In the genomic region with DNA sequence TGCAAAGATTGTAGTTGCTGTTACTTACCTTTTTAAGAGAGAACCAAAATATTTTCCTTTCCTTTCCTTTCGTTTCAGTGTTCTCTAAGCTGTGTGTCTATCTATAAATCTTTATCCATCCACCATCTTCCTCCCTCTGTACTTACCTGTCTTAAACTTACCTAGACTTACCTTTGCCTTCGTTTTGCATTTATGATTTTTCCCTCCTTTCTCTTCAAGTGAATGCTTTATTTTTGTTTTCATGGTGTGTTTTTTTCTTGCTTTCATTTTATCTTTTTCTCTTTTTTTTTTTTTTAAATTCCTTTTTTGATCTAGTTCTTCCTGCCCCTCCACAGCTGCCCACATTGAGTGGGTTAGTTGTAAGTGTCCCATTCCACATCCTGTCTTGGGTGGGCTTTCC, we compare ENCODE assay signal across 27 cellular contexts. TPM values are rescaled to one million over a fixed set of nuclear protein-coding genes. Genes with fewer than 3 reads are reported as not detected.
DNase-seq lines count a peak whose midpoint lies in the region; ATAC-seq, FAIRE-seq and TF ChIP-seq lines count a peak whose summit lies in the region.
"Had no signal": no experiment of that assay in that cellular context is flagged by ENCODE, and none has a peak within 500 bp of the region (broad histone marks: within the 10 kb centered on the region; RNA-seq: fewer than 3 reads in every experiment).

No MANE protein-coding gene starts in this region.

- DNase-seq in HepG2 (ENCODE audit: low spot score) (no peak), right lobe of liver (no peak), Panc1 (ENCODE audit: low read depth, low spot score) (no peak), GM12878 (ENCODE audit: low read depth, low spot score) (no peak), esophagus squamous epithelium (lab: John Stamatoyannopoulos, UW) (no peak), esophagus muscularis mucosa (ENCODE audit: extremely low spot score) (no peak), kidney tubule cell (ENCODE audit: low spot score) (no peak)
- DNase-seq: activated CD4-positive, CD25-positive, alpha-beta regulatory T cell; activated gamma-delta T cell treated with Interleukin-2 at 50 U/mL for 16 hours; amygdala; brain microvascular endothelial cell; H9; KG1; MG63; NCI-H1105; NCI-H187; NCI-H510A; pancreas; retina; thyroid gland had no signal

- H3K36me3 ChIP-seq in HepG2 (replicated peaks in 1 of 2; ENCODE audit: control insufficient read depth in 1 of 2, insufficient read depth in 2 of 2, low read length in 2 of 2) (peaks cover 0 to 2% of the 10 kb centered on the region in 2 experiments; a peak in 1 of 5 replicates), right lobe of liver (no peaks in the 10 kb centered on the region), Panc1 (ENCODE audit: control insufficient read depth, insufficient read depth, low read length) (no peaks in the 10 kb centered on the region), GM12878 (ENCODE audit: control insufficient read depth in 2 of 2, insufficient read depth in 2 of 2, low read length in 1 of 2) (peaks cover 3 to 18% of the 10 kb centered on the region in 2 experiments), esophagus squamous epithelium (peaks cover 0 to 5% (median 0%) of the 10 kb centered on the region in 3 donors), esophagus muscularis mucosa (no peaks in the 10 kb centered on the region)
- H3K36me3 ChIP-seq: brain microvascular endothelial cell, MG63, neural progenitor cell, pancreas, thyroid gland, vagina had no signal

- H3K79me2 ChIP-seq in HepG2 (ENCODE audit: insufficient read depth, low read length) (peaks cover 98% of the 10 kb centered on the region), GM12878 (ENCODE audit: control insufficient read depth, insufficient read depth, low read length) (peaks cover 98% of the 10 kb centered on the region)

- WGBS in HepG2 (ENCODE audit: low lambda C conversion rate): 98% methylated on average over 2 of the region's 2 CpGs
- 64% methylated on average over 2 of the region's 2 CpGs for WGBS in right lobe of liver (ENCODE audit: insufficient coverage, low coverage, low lambda C conversion rate, missing lambda C conversion rate)
- 98% methylated on average over 2 of the region's 2 CpGs for WGBS in GM12878 (ENCODE audit: insufficient coverage, insufficient replicate concordance, low lambda C conversion rate, missing lambda C conversion rate)
- WGBS in esophagus squamous epithelium, 2 donors: 67 to 75% methylated on average over 2 of the region's 2 CpGs
- WGBS in esophagus muscularis mucosa: 77% methylated on average over 2 of the region's 2 CpGs

- H3K4me1 ChIP-seq in HepG2 (ENCODE audit: insufficient read depth, low read length) (peaks cover 22% of the 10 kb centered on the region), right lobe of liver (peaks cover 0 to 23% (median 2%) of the 10 kb centered on the region in 4 donors), Panc1 (ENCODE audit: control insufficient read depth, insufficient read depth, low read length) (peaks cover 13% of the 10 kb centered on the region), GM12878 (ENCODE audit: control insufficient read depth, insufficient read depth, low read length) (peaks cover 7% of the 10 kb centered on the region; the same call in 1 of the 2 replicates), esophagus squamous epithelium (peaks cover 0 to 73% (median 9%) of the 10 kb centered on the region in 3 donors), esophagus muscularis mucosa (peaks cover 29 to 74% (median 52%) of the 10 kb centered on the region in 4 donors)
- H3K4me1 ChIP-seq: neural progenitor cell had no signal

- no peak for TF ChIP-seq RAD21 in HepG2 (CRISPR knock-in tag; IDR thresholded peaks at IDR 0.05)
- TF ChIP-seq RAD21 in GM12878 (IDR thresholded peaks at IDR 0.05; ENCODE audit: insufficient read depth, low read depth, low read length): no peak

- intact Hi-C loops in HepG2 (cut with micrococcal nuclease; ENCODE audit: unreplicated experiment): no loop called here
- intact Hi-C loops in right lobe of liver (cut with DNase I): no loop called here
- intact Hi-C loops in Panc1 (cut with micrococcal nuclease; ENCODE audit: unreplicated experiment): no loop called here
- intact Hi-C loops in GM12878 (cut with micrococcal nuclease; ENCODE audit: unreplicated experiment): no loop called here
- intact Hi-C loops in esophagus squamous epithelium (cut with DNase I): no loop called here
- intact Hi-C loops in esophagus muscularis mucosa (cut with DNase I): no loop called here

- SMC1A ChIA-PET in GM12878 (lab: Charles Lee; ENCODE audit: uncharacterized antibody, unreplicated experiment): interaction anchor here (0.6 to 1.8 kb wide), 8 partner anchors 10 to 138 kb away, joined by 3 to 8 read pairs (median 4); no protein-coding TSS in a partner anchor

- H3K4me3 ChIP-seq in HepG2 (replicated peaks in 1 of 3; ENCODE audit: insufficient read depth in 1 of 3, low read depth in 2 of 3, low read length in 3 of 3) (no peak overlapping the region), right lobe of liver (no peak overlapping the region), Panc1 (ENCODE audit: low read depth in 2 of 2, low read length in 2 of 2) (no peak overlapping the region), GM12878 (no peak overlapping the region), esophagus squamous epithelium (no peak overlapping the region), esophagus muscularis mucosa (no peak overlapping the region)
- H3K4me3 ChIP-seq: hepatocyte, lung, MG63, neural progenitor cell, pancreas, SK-N-MC, skin epidermis, thyroid gland, vagina had no signal

- H3K27me3 ChIP-seq in HepG2 (ENCODE audit: control insufficient read depth in 1 of 2, insufficient read depth in 2 of 2, low read length in 2 of 2) (no peaks in the 10 kb centered on the region), right lobe of liver (no peaks in the 10 kb centered on the region), Panc1 (ENCODE audit: control insufficient read depth, insufficient read depth, low read length) (no peaks in the 10 kb centered on the region), GM12878 (replicated peaks in 1 of 2; ENCODE audit: control insufficient read depth in 2 of 2, insufficient read depth in 2 of 2, low read length in 1 of 2) (no peaks in the 10 kb centered on the region), esophagus squamous epithelium (no peaks in the 10 kb centered on the region), esophagus muscularis mucosa (no peaks in the 10 kb centered on the region)
- H3K27me3 ChIP-seq: brain microvascular endothelial cell, hepatocyte, MG63, neural progenitor cell, pancreas, thyroid gland, vagina had no signal

- TF ChIP-seq CTCF in HepG2 (CRISPR knock-in tag; IDR thresholded peaks at IDR 0.05) (no peak), right lobe of liver (IDR thresholded peaks at IDR 0.05) (no peak), Panc1 (IDR thresholded peaks at IDR 0.05) (no peak), GM12878 (IDR thresholded peaks at IDR 0.05 in 2 of 3, conservative IDR thresholded peaks at IDR 0.05 in 1 of 3; ENCODE audit: control insufficient read depth in 2 of 3, extremely low read depth in 1 of 3, insufficient read depth in 1 of 3, low read depth in 3 of 3, low read length in 3 of 3) (no peak), esophagus squamous epithelium (IDR thresholded peaks at IDR 0.05) (no peak), esophagus muscularis mucosa (IDR thresholded peaks at IDR 0.05) (no peak)

- TF ChIP-seq POLR2A in HepG2 (IDR thresholded peaks at IDR 0.05; ENCODE audit: insufficient read depth in 1 of 2, low read depth in 2 of 2, low read length in 2 of 2) (no peak), right lobe of liver (IDR thresholded peaks at IDR 0.05) (no peak), GM12878 (IDR thresholded peaks at IDR 0.05; ENCODE audit: low read depth, low read length) (no peak), esophagus squamous epithelium (IDR thresholded peaks at IDR 0.05) (no peak), esophagus muscularis mucosa (IDR thresholded peaks at IDR 0.05; ENCODE audit: low read depth) (no peak)

- FAIRE-seq in HepG2 (lab: Jason Lieb, UNC) (no peak), GM12878 (lab: Jason Lieb, UNC) (no peak)
- FAIRE-seq: endothelial cell of umbilical vein, pancreas had no signal

- H3K9ac ChIP-seq in HepG2 (ENCODE audit: insufficient read depth, low read depth, low read length) (no peak overlapping the region), GM12878 (ENCODE audit: control insufficient read depth, insufficient read depth, low read length) (no peak overlapping the region)
- H3K9ac ChIP-seq: neural progenitor cell had no signal

- ATAC-seq in HepG2 (no peak), right lobe of liver (no peak), Panc1 (no peak), GM12878 (no peak)
- ATAC-seq: pancreas had no signal

- in situ Hi-C loops in HepG2 (cut with HindIII; ENCODE audit: extremely low pct_ligation_motif_present, low pct_unique_long_range_greater_than_20kb) (no loop called here), Panc1 (cut with HindIII; ENCODE audit: low pct_unique_long_range_greater_than_20kb, low sequenced_read_pairs) (no loop called here), GM12878 (cut with MboI) (no loop called here)

- H2AFZ ChIP-seq in HepG2 (ENCODE audit: low read length): no peak overlapping the region
- no peak overlapping the region for H2AFZ ChIP-seq in GM12878 (ENCODE audit: control insufficient read depth, low read depth, low read length)
- H2AFZ ChIP-seq: hepatocyte, neural progenitor cell had no signal

- no peak for TF ChIP-seq EP300 in HepG2 (IDR thresholded peaks at IDR 0.05; ENCODE audit: low read depth in 2 of 2, low read length in 2 of 2)
- no peak for TF ChIP-seq EP300 in HepG2 (CRISPR knock-in tag; IDR thresholded peaks at IDR 0.05; ENCODE audit: borderline replicate concordance)
- TF ChIP-seq EP300 in GM12878 (IDR thresholded peaks at IDR 0.05; ENCODE audit: borderline replicate concordance in 1 of 2, control insufficient read depth in 1 of 2, low read depth in 2 of 2, low read length in 2 of 2): no peak
- no peak for TF ChIP-seq EP300 in esophagus muscularis mucosa (IDR thresholded peaks at IDR 0.05)

- H4K20me1 ChIP-seq in HepG2 (ENCODE audit: insufficient read depth, low read length) (peaks cover 14% of the 10 kb centered on the region), GM12878 (ENCODE audit: control insufficient read depth, insufficient read depth) (0 out of 2 replicates have a peak, but pooled peaks cover 4% of the 10 kb centered on the region)

- no peaks in the 10 kb centered on the region for H3K9me3 ChIP-seq in HepG2 (ENCODE audit: low read length)
- no peaks in the 10 kb centered on the region for H3K9me3 ChIP-seq in right lobe of liver
- H3K9me3 ChIP-seq in Panc1 (ENCODE audit: control insufficient read depth, insufficient read depth, low read depth, low read length): no peaks in the 10 kb centered on the region
- H3K9me3 ChIP-seq in GM12878 (replicated peaks; ENCODE audit: control insufficient read depth, insufficient read depth, low read length): peaks cover 2% of the 10 kb centered on the region; the same call in 1 of the 3 replicates
- H3K9me3 ChIP-seq in esophagus squamous epithelium: no peaks in the 10 kb centered on the region
- no peaks in the 10 kb centered on the region for H3K9me3 ChIP-seq in esophagus muscularis mucosa
- H3K9me3 ChIP-seq: MG63, pancreas, thyroid gland, vagina had no signal

- H3K27ac ChIP-seq in HepG2 (ENCODE audit: extremely low read length, insufficient read depth, low read length): no peak overlapping the region
- H3K27ac ChIP-seq in right lobe of liver: no peak overlapping the region
- H3K27ac ChIP-seq in Panc1 (ENCODE audit: low read length): no peak overlapping the region
- H3K27ac ChIP-seq in GM12878 (ENCODE audit: control insufficient read depth, insufficient read depth): no peak overlapping the region
- H3K27ac ChIP-seq in esophagus squamous epithelium: no peak overlapping the region
- H3K27ac ChIP-seq in esophagus muscularis mucosa (replicated peaks in 1 of 4): no peak overlapping the region
- H3K27ac ChIP-seq: brain microvascular endothelial cell, hepatocyte, neural progenitor cell, pancreas, SK-N-MC, skin epidermis, thyroid gland, vagina had no signal

- RAD21 ChIA-PET in GM12878 (lab: Charles Lee; ENCODE audit: unreplicated experiment): no interaction called here

- POLR2A ChIA-PET in HepG2 (lab: Yijun Ruan, JAX) (no interaction called here), Panc1 (lab: Charles Lee) (interaction anchor here (0.5 to 0.6 kb wide), 2 partner anchors 67 to 128 kb away, joined by 4 to 12 read pairs; no protein-coding TSS in a partner anchor), GM12878 (lab: Charles Lee) (interaction anchor here (0.8 kb wide), 1 partner anchor 54 kb away, joined by 4 read pairs; no protein-coding TSS in a partner anchor)

- BruUV-seq in HepG2 (replicated peaks; lab: Mats Ljungman, UMichigan): no TSS peak
- BruUV-seq in Panc1 (replicated peaks; lab: Mats Ljungman, UMichigan): TSS peak; percentile 26
- TSS peak; percentile 11 for BruUV-seq in GM12878 (replicated peaks; lab: Mats Ljungman, UMichigan)

- CTCF ChIA-PET in HepG2 (lab: Yijun Ruan, JAX; ENCODE audit: low intra/inter-chr PET ratio, low total read pairs) (no interaction called here), Panc1 (lab: Charles Lee) (no interaction called here), GM12878 (lab: Yijun Ruan, JAX) (interaction anchor here (1.0 kb wide), 1 partner anchor 42 kb away, joined by 3 read pairs; no protein-coding TSS in a partner anchor)

- no peak overlapping the region for H3K4me2 ChIP-seq in HepG2 (ENCODE audit: low read depth, low read length)
- H3K4me2 ChIP-seq in GM12878 (ENCODE audit: control insufficient read depth, insufficient read depth): no peak overlapping the region
- H3K4me2 ChIP-seq: hepatocyte, neural progenitor cell had no signal

RNA-seq across cellular contexts. Expression of gene ARID1B, which starts 26.2 kb away (rescaled TPM):
- 32.6 and 38.0 TPM in 2 replicates for total RNA-seq in HepG2 (2016; rRNA removed; fragmentation: Illumina TruSeq; extraction: Trizol)
- 41.7 TPM in 2 replicates for total RNA-seq in HepG2 (2016; cell fraction: cytosol; rRNA removed; fragmentation: Illumina TruSeq; extraction: Trizol; ENCODE audit: low read depth)
- total RNA-seq in HepG2 (2016; cell fraction: insoluble cytoplasmic fraction; rRNA removed; fragmentation: Illumina TruSeq; extraction: Trizol): 30.2 and 35.7 TPM in 2 replicates
- 16.5 and 21.3 TPM in 2 replicates for total RNA-seq in HepG2 (2016; cell fraction: membrane; rRNA removed; fragmentation: Illumina TruSeq; extraction: Trizol)
- 130 and 139 TPM in 2 replicates for total RNA-seq in HepG2 (2016; cell fraction: nucleus; rRNA removed; fragmentation: Illumina TruSeq; extraction: Trizol)
- polyA plus RNA-seq in HepG2 (2011; rRNA removed): 20.1 and 22.5 TPM in 2 replicates
- 13.6 and 13.8 TPM in 2 replicates for polyA plus RNA-seq in HepG2 (2011; cell fraction: cytosol; rRNA removed)
- 47.4 and 49.3 TPM in 2 replicates for polyA plus RNA-seq in HepG2 (2011; cell fraction: nucleus; rRNA removed)
- 25.2 and 26.7 TPM in 2 replicates for polyA plus RNA-seq in HepG2 (2012)
- polyA plus RNA-seq in HepG2 (2016; cell fraction: cytosol; fragmentation: Illumina TruSeq; extraction: Trizol; ENCODE audit: low read depth): 1.8 and 2.0 TPM in 2 replicates
- 27.9 and 32.0 TPM in 2 replicates for polyA plus RNA-seq in HepG2 (2016; cell fraction: insoluble cytoplasmic fraction; fragmentation: Illumina TruSeq; extraction: Trizol; ENCODE audit: low read depth)
- polyA plus RNA-seq in HepG2 (2016; cell fraction: membrane; fragmentation: Illumina TruSeq; extraction: Trizol; ENCODE audit: low read depth): 5.4 and 5.7 TPM in 2 replicates
- 44.9 and 47.2 TPM in 2 replicates for polyA plus RNA-seq in HepG2 (2016; cell fraction: nucleus; fragmentation: Illumina TruSeq; extraction: Trizol; ENCODE audit: insufficient read depth, low read depth)
- 77.4 and 128 TPM in 2 replicates for polyA minus RNA-seq in HepG2 (2011; rRNA and poly(A)+ RNA removed; ENCODE audit: low replicate concordance)
- polyA minus RNA-seq in HepG2 (2011; cell fraction: cytosol; rRNA and poly(A)+ RNA removed): 40.2 and 55.4 TPM in 2 replicates
- polyA minus RNA-seq in HepG2 (2011; cell fraction: nucleus; rRNA and poly(A)+ RNA removed): 329 and 355 TPM in 2 replicates
- 10 to 100 TPM; 23.2 to 35.3 (median 30.7) TPM for total RNA-seq in right lobe of liver
- total RNA-seq in Panc1 (2021; ENCODE audit: unreplicated experiment): 91.7 TPM
- 53.4 TPM for polyA plus RNA-seq in Panc1 (2012; ENCODE audit: insufficient read length)
- total RNA-seq in GM12878 (2013; cell fraction: nucleolus; rRNA removed): 1,061 and 1,083 TPM in 2 replicates
- total RNA-seq in GM12878 (2014; rRNA removed): 68.0 and 68.8 TPM in 2 replicates
- 73.7 and 80.8 TPM in 2 replicates for total RNA-seq in GM12878 (2014; rRNA removed; fragmentation: Illumina TruSeq; extraction: Trizol)
- 116 and 133 TPM in 2 replicates for total RNA-seq in GM12878 (2021)
- polyA plus RNA-seq in GM12878 (2011; ENCODE audit: low read depth): 28.7 TPM
- polyA plus RNA-seq in GM12878 (2011; rRNA removed): 21.3 and 24.7 TPM in 2 replicates
- polyA plus RNA-seq in GM12878 (2011; cell fraction: cytosol; rRNA removed): 21.4 and 24.5 TPM in 2 replicates
- polyA plus RNA-seq in GM12878 (2011; cell fraction: nucleus; rRNA removed): 69.4 and 82.0 TPM in 2 replicates
- polyA plus RNA-seq in GM12878 (2012): 43.0 and 45.3 TPM in 2 replicates
- 59.2 and 69.9 TPM in 2 replicates for polyA plus RNA-seq in GM12878 (2014; fragmentation: Illumina TruSeq; extraction: Trizol)
- 10 to 100 TPM; 37.7 to 73.9 TPM for polyA plus RNA-seq in GM12878 (2014; fragmentation: Nextera tagmentation; extraction: Ambion mirVana)
- polyA plus RNA-seq in GM12878 (2014; rRNA removed): 50.0 and 59.1 TPM in 2 replicates
- 10 to 100 TPM; 32.4 to 39.1 TPM for polyA plus RNA-seq in GM12878 (2016; fragmentation: Nextera tagmentation; extraction: Ambion mirVana)
- polyA minus RNA-seq in GM12878 (2011; rRNA and poly(A)+ RNA removed): 124 and 158 TPM in 2 replicates
- 32.6 and 38.9 TPM in 2 replicates for polyA minus RNA-seq in GM12878 (2011; cell fraction: cytosol; rRNA and poly(A)+ RNA removed)
- 206 and 401 TPM in 2 replicates for polyA minus RNA-seq in GM12878 (2011; cell fraction: nucleus; rRNA and poly(A)+ RNA removed)
- 100 to 1,000 TPM in 1 of 4 donors, 10 to 100 TPM in 3; 25.2 to 103 (median 59.5) TPM for total RNA-seq in esophagus squamous epithelium
- 10 to 100 TPM; 55.0 to 87.2 (median 72.7) TPM for total RNA-seq in esophagus muscularis mucosa

Comparison
In these comparisons a context has a peak if more than half of its experiments do, and no peak if none do; other contexts are left out.
1. Of the 75 proteins assayed by ChIP-seq in both HepG2 and GM12878: peak only in HepG2: RAD51; only in GM12878: none; in both: none; in neither: 74.